Comparison of ENCODE assay signal across 11 cellular contexts in genomic region chr5:95654196-95654595, GRCh38. TPM values are rescaled to one million over a fixed set of nuclear protein-coding genes. Genes with fewer than 3 reads are reported as not detected.
"Had no signal": no experiment of that assay in that cellular context is flagged by ENCODE, and none has a peak within 500 bp of the region (broad histone marks: within the 10 kb centered on the region; RNA-seq: fewer than 3 reads in every experiment).

No MANE protein-coding gene starts in this region.

- H3K27ac ChIP-seq: GM23248 had no signal

- H3K9me3 Mint-ChIP-seq: HFFc6 had no signal

- H3K9me3 ChIP-seq: HAP-1 had no signal

- ATAC-seq: HCT116 had no signal

- H3K9ac ChIP-seq: GM23248 had no signal

- FAIRE-seq: HTR-8/SVneo had no signal

- H3K36me3 ChIP-seq: HAP-1 had no signal

- H3K4me1 ChIP-seq: HAP-1 had no signal

- DNase-seq: GM23248, GOT3, H7, HFFc6, IMR-90, KBM-7 had no signal

- H3K4me3 ChIP-seq: GM23248, HAP-1 had no signal

- H3K27ac Mint-ChIP-seq: HFFc6 had no signal

- H3K4me3 Mint-ChIP-seq: HFFc6 had no signal

- H2AFZ ChIP-seq: GM23248 had no signal

RNA-seq across cellular contexts. Expression of gene SPATA9, which starts 28.6 kb away (rescaled TPM):
- total RNA-seq: H7, HT-29 had no signal

RNA-seq across cellular contexts. Expression of gene GPR150, which starts 34.3 kb away (rescaled TPM):
- total RNA-seq: H4, H7, HT-29 had no signal
